In genomic region chr12:131113562-131113961, GRCh38 we compare ENCODE assay signal across 29 cellular contexts.
DNase-seq lines count a peak whose midpoint lies in the region; ATAC-seq and TF ChIP-seq lines count a peak whose summit lies in the region.
"Had no signal": no experiment of that assay in that cellular context is flagged by ENCODE, and none has a peak within 500 bp of the region (broad histone marks: within the 10 kb centered on the region; RNA-seq: fewer than 3 reads in every experiment).

No MANE protein-coding gene starts in this region.

- peak overlapping the region; percentile 3 to 80 (median 58); a peak in 19 of 22 replicates for H3K4me2 ChIP-seq in BLaER1 treated with 17β-estradiol and CSF1 and Interleukin-3, amounts not matched to agents 10 nM and 100 nM

- H3K4me3 Mint-ChIP-seq in activated CD4-positive, alpha-beta T cell treated with anti-CD3 and anti-CD28 coated beads, Interleukin-2, amount 10 ng/mL, durations not matched to agents 24 days and 14 days: no peak overlapping the region
- H3K4me3 Mint-ChIP-seq: activated CD4-positive, alpha-beta memory T cell treated with anti-CD3 and anti-CD28 coated beads, Interleukin-2, amount 10 ng/mL, durations not matched to agents 7 days and 5 days; activated naive CD4-positive, alpha-beta T cell treated with anti-CD3 and anti-CD28 coated beads, Interleukin-2, amount 10 ng/mL, durations not matched to agents 7 days and 5 days; naive thymus-derived CD4-positive, alpha-beta T cell; stimulated activated naive CD8-positive, alpha-beta T cell treated with anti-CD3 and anti-CD28 coated beads, Interleukin-15, amount 100 ng/mL, for 72 hours had no signal

- no peak overlapping the region for H3K27ac ChIP-seq in BLaER1 treated with 17β-estradiol and CSF1 and Interleukin-3, amounts not matched to agents 10 nM and 100 nM
- H3K27ac ChIP-seq in RWPE2 (ENCODE audit: poor library complexity, severe bottlenecking) (no peak overlapping the region), sigmoid colon (no peak overlapping the region), brain microvascular endothelial cell (no peak overlapping the region)
- H3K27ac ChIP-seq: adrenal gland, body of pancreas, tibial artery had no signal

- 80 to 83% methylated on average over 11 of the region's 11 CpGs for WGBS in sigmoid colon, 2 donors

- peaks cover 0 to 4% (median 0%) of the 10 kb centered on the region in 11 experiments; a peak in 1 of 22 replicates for H4K20me1 ChIP-seq in BLaER1 treated with 17β-estradiol and CSF1 and Interleukin-3, amounts not matched to agents 10 nM and 100 nM

- peaks cover 2% of the 10 kb centered on the region for H3K4me1 Mint-ChIP-seq in activated CD4-positive, alpha-beta T cell treated with anti-CD3 and anti-CD28 coated beads, Interleukin-2, amount 10 ng/mL, durations not matched to agents 24 days and 14 days
- H3K4me1 Mint-ChIP-seq: activated CD4-positive, alpha-beta memory T cell treated with anti-CD3 and anti-CD28 coated beads, Interleukin-2, amount 10 ng/mL, durations not matched to agents 7 days and 5 days; activated naive CD4-positive, alpha-beta T cell treated with anti-CD3 and anti-CD28 coated beads, Interleukin-2, amount 10 ng/mL, durations not matched to agents 7 days and 5 days; naive thymus-derived CD4-positive, alpha-beta T cell had no signal

- no peak overlapping the region for H3K27ac Mint-ChIP-seq in activated CD4-positive, alpha-beta T cell treated with anti-CD3 and anti-CD28 coated beads, Interleukin-2, amount 10 ng/mL, durations not matched to agents 24 days and 14 days
- H3K27ac Mint-ChIP-seq: activated CD4-positive, alpha-beta memory T cell treated with anti-CD3 and anti-CD28 coated beads, Interleukin-2, amount 10 ng/mL, durations not matched to agents 7 days and 5 days; activated naive CD4-positive, alpha-beta T cell treated with anti-CD3 and anti-CD28 coated beads, Interleukin-2, amount 10 ng/mL, durations not matched to agents 7 days and 5 days; naive thymus-derived CD4-positive, alpha-beta T cell; stimulated activated naive CD8-positive, alpha-beta T cell treated with anti-CD3 and anti-CD28 coated beads, Interleukin-15, amount 100 ng/mL, for 72 hours had no signal

- intact Hi-C loops in sigmoid colon (cut with DNase I): no loop called here
- intact Hi-C loops in activated CD4-positive, alpha-beta T cell treated with anti-CD3 and anti-CD28 coated beads, Interleukin-2, amount 10 ng/mL, durations not matched to agents 24 days and 14 days (cut with micrococcal nuclease): no loop called here

- no peaks in the 10 kb centered on the region for H3K9me3 Mint-ChIP-seq in activated CD4-positive, alpha-beta T cell treated with anti-CD3 and anti-CD28 coated beads, Interleukin-2, amount 10 ng/mL, durations not matched to agents 24 days and 14 days
- H3K9me3 Mint-ChIP-seq: activated CD4-positive, alpha-beta memory T cell treated with anti-CD3 and anti-CD28 coated beads, Interleukin-2, amount 10 ng/mL, durations not matched to agents 7 days and 5 days; activated naive CD4-positive, alpha-beta T cell treated with anti-CD3 and anti-CD28 coated beads, Interleukin-2, amount 10 ng/mL, durations not matched to agents 7 days and 5 days had no signal

- peak; percentile 25 for DNase-seq in RWPE2 (ENCODE audit: low spot score)
- peak; percentile 76 for DNase-seq in left kidney (ENCODE audit: low read depth, low spot score)
- peak; percentile 55 for DNase-seq in sigmoid colon
- DNase-seq in activated CD4-positive, alpha-beta T cell treated with anti-CD3 and anti-CD28 coated beads, Interleukin-2, amount 10 ng/mL, durations not matched to agents 24 days and 14 days: no peak
- no peak for DNase-seq in brain microvascular endothelial cell
- DNase-seq: ACHN; activated CD4-positive, alpha-beta memory T cell treated with anti-CD3 and anti-CD28 coated beads, Interleukin-2, amount 10 ng/mL, durations not matched to agents 7 days and 5 days; activated CD4-positive, alpha-beta T cell treated with anti-CD3 and anti-CD28 coated beads for 1 hour; activated CD8-positive, alpha-beta memory T cell treated with anti-CD3 and anti-CD28 coated beads, Interleukin-2, amount 50 U/mL, for 4 hours; activated naive CD4-positive, alpha-beta T cell treated with anti-CD3 and anti-CD28 coated beads, Interleukin-2, amount 10 ng/mL, durations not matched to agents 7 days and 5 days; adrenal gland; body of pancreas; cerebellar nuclear complex; DMS53; esophagus squamous epithelium; foreskin melanocyte; naive thymus-derived CD4-positive, alpha-beta T cell; NCI-H1417 treated with DMSO at 0.1 percent for 48 hours; NCI-H2029 treated with DMSO at 0.1 percent for 48 hours; NK-92 treated with Interleukin-12 subunit alpha and Interleukin-12 subunit beta, amount 100 ng/mL, for 24 hours; stimulated activated CD4-positive, alpha-beta T cell treated with anti-CD3 and anti-CD28 coated beads, Interleukin-1b, Interleukin-23, amount 100 ng/mL, for 48 hours; stimulated activated naive CD8-positive, alpha-beta T cell treated with anti-CD3 and anti-CD28 coated beads, Interleukin-15, amount 100 ng/mL, for 72 hours; tibial artery had no signal

- in situ Hi-C loops in brain microvascular endothelial cell (cut with HindIII; ENCODE audit: low pct_ligation_motif_present, low sequenced_read_pairs): no loop called here

- peaks cover 0 to 5% (median 0%) of the 10 kb centered on the region in 11 experiments; a peak in 1 of 22 replicates for H3K27me3 ChIP-seq in BLaER1 treated with 17β-estradiol and CSF1 and Interleukin-3, amounts not matched to agents 10 nM and 100 nM
- H3K27me3 ChIP-seq in RWPE2 (ENCODE audit: insufficient read depth, poor library complexity, severe bottlenecking) (no peaks in the 10 kb centered on the region), sigmoid colon (no peaks in the 10 kb centered on the region), brain microvascular endothelial cell (replicated peaks) (no peaks in the 10 kb centered on the region)
- H3K27me3 ChIP-seq: adrenal gland, body of pancreas, dorsolateral prefrontal cortex, tibial artery had no signal

- no peaks in the 10 kb centered on the region for H3K36me3 Mint-ChIP-seq in activated CD4-positive, alpha-beta T cell treated with anti-CD3 and anti-CD28 coated beads, Interleukin-2, amount 10 ng/mL, durations not matched to agents 24 days and 14 days (ENCODE audit: low read depth)
- H3K36me3 Mint-ChIP-seq: activated naive CD4-positive, alpha-beta T cell treated with anti-CD3 and anti-CD28 coated beads, Interleukin-2, amount 10 ng/mL, durations not matched to agents 7 days and 5 days; naive thymus-derived CD4-positive, alpha-beta T cell had no signal

- ATAC-seq in RWPE2 (ENCODE audit: low read depth) (no peak), GM21526 (IDR thresholded peaks at IDR 0.05; ENCODE audit: low FRiP score, unreplicated experiment) (no peak), GM21367 (IDR thresholded peaks at IDR 0.05; ENCODE audit: unreplicated experiment) (no peak)
- ATAC-seq: body of pancreas; naive thymus-derived CD4-positive, alpha-beta T cell; stimulated activated naive CD8-positive, alpha-beta T cell treated with anti-CD3 and anti-CD28 coated beads, Interleukin-15, amount 100 ng/mL, for 72 hours had no signal

- TF ChIP-seq CTCF in RWPE2 (IDR thresholded peaks at IDR 0.05; ENCODE audit: poor library complexity, severe bottlenecking) (no peak), sigmoid colon (IDR thresholded peaks at IDR 0.05) (no peak), brain microvascular endothelial cell (IDR thresholded peaks at IDR 0.05; ENCODE audit: low read depth, low read length, missing control alignments) (no peak)

- H3K4me3 ChIP-seq in BLaER1 treated with 17β-estradiol and CSF1 and Interleukin-3, amounts not matched to agents 10 nM and 100 nM: no peak overlapping the region
- H3K4me3 ChIP-seq in RWPE2 (ENCODE audit: severe bottlenecking): no peak overlapping the region
- no peak overlapping the region for H3K4me3 ChIP-seq in sigmoid colon
- no peak overlapping the region for H3K4me3 ChIP-seq in brain microvascular endothelial cell (ENCODE audit: low read depth, low read length)
- H3K4me3 ChIP-seq: adrenal gland, body of pancreas, dorsolateral prefrontal cortex, esophagus squamous epithelium, lung, smooth muscle cell, tibial artery had no signal

- TF ChIP-seq EP300 in sigmoid colon (IDR thresholded peaks at IDR 0.05): no peak

- peaks cover 4% of the 10 kb centered on the region for H3K27me3 Mint-ChIP-seq in activated CD4-positive, alpha-beta T cell treated with anti-CD3 and anti-CD28 coated beads, Interleukin-2, amount 10 ng/mL, durations not matched to agents 24 days and 14 days
- H3K27me3 Mint-ChIP-seq: activated CD4-positive, alpha-beta memory T cell treated with anti-CD3 and anti-CD28 coated beads, Interleukin-2, amount 10 ng/mL, durations not matched to agents 7 days and 5 days had no signal

- peaks cover 21 to 63% (median 58%) of the 10 kb centered on the region in 10 experiments for H3K4me1 ChIP-seq in BLaER1 treated with 17β-estradiol and CSF1 and Interleukin-3, amounts not matched to agents 10 nM and 100 nM
- H3K4me1 ChIP-seq in RWPE2 (ENCODE audit: insufficient read depth, poor library complexity, severe bottlenecking): no peaks in the 10 kb centered on the region
- H3K4me1 ChIP-seq in sigmoid colon: peaks cover 0 to 11% (median 6%) of the 10 kb centered on the region in 4 donors
- H3K4me1 ChIP-seq: adrenal gland, body of pancreas, tibial artery had no signal

- TF ChIP-seq POLR2A in sigmoid colon (IDR thresholded peaks at IDR 0.05): no peak

- H3K9me3 ChIP-seq in BLaER1 treated with 17β-estradiol and CSF1 and Interleukin-3, amounts not matched to agents 10 nM and 100 nM (replicated peaks in 1 of 11): peaks cover 0 to under 1% (median 0%) of the 10 kb centered on the region in 11 experiments; a peak in 4 of 22 replicates
- H3K9me3 ChIP-seq in RWPE2 (ENCODE audit: severe bottlenecking) (no peaks in the 10 kb centered on the region), sigmoid colon (no peaks in the 10 kb centered on the region)
- H3K9me3 ChIP-seq: adrenal gland, body of pancreas, esophagus squamous epithelium, tibial artery had no signal

- peak overlapping the region in 2 of 11 experiments; percentile 0 to 30; a peak in 3 of 22 replicates for H3K9ac ChIP-seq in BLaER1 treated with 17β-estradiol and CSF1 and Interleukin-3, amounts not matched to agents 10 nM and 100 nM

- H3K36me3 ChIP-seq in BLaER1 treated with 17β-estradiol and CSF1 and Interleukin-3, amounts not matched to agents 10 nM and 100 nM: peaks cover 0 to 10% (median 0%) of the 10 kb centered on the region in 11 experiments; a peak in 1 of 22 replicates
- H3K36me3 ChIP-seq in RWPE2 (ENCODE audit: low read depth) (no peaks in the 10 kb centered on the region), sigmoid colon (peaks cover 0 to 5% (median 0%) of the 10 kb centered on the region in 4 donors), brain microvascular endothelial cell (replicated peaks) (no peaks in the 10 kb centered on the region)
- H3K36me3 ChIP-seq: adrenal gland had no signal

Comparison
In these comparisons a context has a peak if more than half of its experiments do, and no peak if none do; other contexts are left out.
1. DNase-seq: peak in RWPE2 (single experiment), left kidney (single experiment) and sigmoid colon (single experiment); none in activated CD4-positive, alpha-beta T cell treated with anti-CD3 and anti-CD28 coated beads, Interleukin-2, amount 10 ng/mL, durations not matched to agents 24 days and 14 days (single experiment) and brain microvascular endothelial cell (single experiment).